Comparison of ENCODE assay signal across 8 cellular contexts in the genomic region with DNA sequence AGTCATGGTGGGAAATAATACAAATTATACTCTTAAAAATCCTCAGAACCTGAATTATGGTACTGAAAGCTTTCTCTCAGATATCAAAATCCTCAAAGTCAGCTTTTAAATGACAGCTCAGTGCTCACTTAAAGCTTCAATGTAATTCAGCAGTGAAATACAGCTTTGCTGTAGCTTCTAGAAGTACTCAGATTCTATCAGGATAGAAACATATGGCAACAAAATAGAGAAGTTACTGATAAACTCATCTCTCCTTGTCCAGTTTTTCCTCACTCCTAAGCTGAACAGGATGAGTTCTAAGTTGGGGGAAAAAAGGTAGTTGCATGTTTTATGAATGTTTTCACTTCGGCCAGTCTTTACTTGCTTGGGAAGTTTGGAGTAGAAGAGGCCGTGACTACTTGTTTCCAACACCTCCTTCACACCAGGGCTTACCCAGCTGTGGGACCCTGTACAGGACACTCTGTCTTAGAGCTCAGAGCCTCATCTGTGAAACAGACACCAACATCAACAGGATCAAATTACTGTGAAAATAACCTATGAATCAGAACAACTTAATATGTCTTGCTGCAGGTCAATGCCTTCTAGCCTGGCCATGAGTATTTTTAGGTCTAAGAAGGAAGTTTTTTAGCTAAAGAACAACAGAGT. TPM values are rescaled to one million over a fixed set of nuclear protein-coding genes. Genes with fewer than 3 reads are reported as not detected.
DNase-seq lines count a peak whose midpoint lies in the region; ATAC-seq and TF ChIP-seq lines count a peak whose summit lies in the region.
"Had no signal": no experiment of that assay in that cellular context is flagged by ENCODE, and none has a peak within 500 bp of the region (broad histone marks: within the 10 kb centered on the region; RNA-seq: fewer than 3 reads in every experiment).

No MANE protein-coding gene starts in this region.

- POLR2A ChIA-PET in Caco-2 (lab: Charles Lee), result interaction anchor here (0.6 to 1.1 kb wide), 2 partner anchors 10 to 30 kb away, joined by 4 to 6 read pairs; a partner anchor contains a TSS

- no peaks in the 10 kb centered on the region for H3K27me3 Mint-ChIP-seq in Caco-2 (ENCODE audit: insufficient read depth, unreplicated experiment)
- H3K27me3 Mint-ChIP-seq: naive B cell had no signal

- no TSS peak for BruUV-seq in Caco-2 (replicated peaks; lab: Mats Ljungman, UMichigan)

- CTCF ChIA-PET in Caco-2 (lab: Charles Lee), result no interaction called here

- peak overlapping the region; percentile 65 for H3K27ac Mint-ChIP-seq in Caco-2 (ENCODE audit: unreplicated experiment)

- H3K36me3 Mint-ChIP-seq in Caco-2 (ENCODE audit: insufficient read depth, unreplicated experiment), result peaks cover 31% of the 10 kb centered on the region

- H3K9me3 ChIP-seq in Caco-2, result no peaks in the 10 kb centered on the region; the same call in 1 of the 2 replicates
- H3K9me3 ChIP-seq in spleen, result no peaks in the 10 kb centered on the region

- no peak overlapping the region for H3K4me3 ChIP-seq in Caco-2 (ENCODE audit: low read depth, low read length)
- H3K4me3 ChIP-seq in fibroblast of mammary gland (ENCODE audit: control insufficient read depth, low read depth, low read length), result no peak overlapping the region
- no peak overlapping the region for H3K4me3 ChIP-seq in spleen

- H3K4me1 ChIP-seq in Caco-2 (no peaks in the 10 kb centered on the region), spleen (no peaks in the 10 kb centered on the region)

- H3K27me3 ChIP-seq in Caco-2 (replicated peaks; ENCODE audit: control insufficient read depth, insufficient read depth, low read length), result no peaks in the 10 kb centered on the region
- no peaks in the 10 kb centered on the region for H3K27me3 ChIP-seq in spleen (replicated peaks in 1 of 7)

- no peak overlapping the region for H3K27ac ChIP-seq in spleen

- ATAC-seq in omental fat pad (ENCODE audit: low FRiP score), result no peak

- intact Hi-C loops in Caco-2 (cut with micrococcal nuclease; ENCODE audit: unreplicated experiment), result no loop called here
- intact Hi-C loops in spleen (cut with DNase I; ENCODE audit: low total_unique reads), result no loop called here

- no peak for DNase-seq in Caco-2
- peak; percentile 61 to 83 for DNase-seq in NCI-H524 (lab: John Stamatoyannopoulos, UW)
- DNase-seq in fibroblast of mammary gland (ENCODE audit: low read depth), result peak; percentile 55
- DNase-seq in spleen, result no peak
- no peak for DNase-seq in OCI-M2 (lab: John Stamatoyannopoulos, UW; ENCODE audit: unreplicated experiment)
- DNase-seq in omental fat pad (ENCODE audit: low spot score), result no peak
- DNase-seq: naive B cell; stimulated activated CD4-positive, alpha-beta T cell treated with anti-CD3 and anti-CD28 coated beads, Interleukin-2, amount 100 ng/mL, for 24 hours had no signal

- 93 to 100% (median 96%) methylated on average over 2 of the region's 2 CpGs for WGBS in spleen, 5 donors

- TF ChIP-seq POLR2A in spleen (IDR thresholded peaks at IDR 0.05), result no peak

- H3K4me3 Mint-ChIP-seq in Caco-2 (ENCODE audit: unreplicated experiment), result no peak overlapping the region
- H3K4me3 Mint-ChIP-seq: naive B cell had no signal

- TF ChIP-seq CTCF in Caco-2 (IDR thresholded peaks at IDR 0.05; ENCODE audit: insufficient read depth in 1 of 2, low read depth in 1 of 2, low read length in 1 of 2, severe bottlenecking in 1 of 2, unreplicated experiment in 1 of 2) (no peak), fibroblast of mammary gland (conservative IDR thresholded peaks at IDR 0.05; ENCODE audit: control insufficient read depth, insufficient read depth, low read depth, low read length) (no peak), spleen (IDR thresholded peaks at IDR 0.05 in 8 of 11, conservative IDR thresholded peaks at IDR 0.05 in 3 of 11) (no peak), omental fat pad (IDR thresholded peaks at IDR 0.05) (no peak)

- H3K9me3 Mint-ChIP-seq in Caco-2 (ENCODE audit: unreplicated experiment), result no peaks in the 10 kb centered on the region

- H3K4me1 Mint-ChIP-seq in Caco-2 (ENCODE audit: low read depth, unreplicated experiment), result no peaks in the 10 kb centered on the region
- H3K4me1 Mint-ChIP-seq: naive B cell had no signal

- H3K36me3 ChIP-seq in Caco-2 (ENCODE audit: control insufficient read depth, insufficient read depth, low read length) (no peaks in the 10 kb centered on the region; the same call in 1 of the 2 replicates), spleen (peaks cover 0 to 98% (median 49%) of the 10 kb centered on the region in 6 donors)

RNA-seq across cellular contexts. Expression of a gene that starts 30.2 kb away (rescaled TPM):
- total RNA-seq in Caco-2 (2022) (75.5 and 79.0 TPM in 2 replicates), spleen (10 to 100 TPM; 22.8 to 34.7 (median 30.5) TPM), omental fat pad (10 to 100 TPM; 19.1 to 58.2 (median 30.9) TPM)
- polyA plus RNA-seq in spleen, result 10 to 100 TPM in 2 of 3 donors, 1 to 10 TPM in 1; 6.9 to 11.6 (median 10.3) TPM

RNA-seq across cellular contexts. Expression of a gene that starts 30.5 kb away (rescaled TPM):
- total RNA-seq in Caco-2 (2022) (305 and 311 TPM in 2 replicates), spleen (10 to 100 TPM; 52.8 to 93.0 (median 83.2) TPM), omental fat pad (10 to 100 TPM; 41.6 to 53.4 (median 46.0) TPM)
- polyA plus RNA-seq in spleen, result 10 to 100 TPM; 19.4 to 36.8 (median 29.2) TPM

RNA-seq across cellular contexts. Expression of a gene that starts 38.2 kb away (rescaled TPM):
- total RNA-seq in Caco-2 (2022) (25.6 and 27.7 TPM in 2 replicates), spleen (10 to 100 TPM; 29.1 to 70.3 (median 52.8) TPM), omental fat pad (10 to 100 TPM; 21.9 to 51.9 (median 37.5) TPM)
- 10 to 100 TPM; 22.9 to 52.5 (median 33.3) TPM for polyA plus RNA-seq in spleen

RNA-seq across cellular contexts. Expression of a gene that starts 56.2 kb away (rescaled TPM):
- total RNA-seq in Caco-2 (2022) (101 and 106 TPM in 2 replicates), spleen (100 to 1,000 TPM in 5 of 7 donors, 10 to 100 TPM in 2; 88.5 to 249 (median 126) TPM), omental fat pad (100 to 1,000 TPM; 126 to 215 (median 162) TPM)
- 10 to 100 TPM; 48.1 to 74.4 (median 56.2) TPM for polyA plus RNA-seq in spleen

Comparison
In these comparisons a context has a peak if more than half of its experiments do, and no peak if none do; other contexts are left out.
1. DNase-seq: peak in NCI-H524 (2 of 2) and fibroblast of mammary gland (single experiment); none in Caco-2 (0 of 2), spleen (single experiment), OCI-M2 (single experiment) and omental fat pad (single experiment).